2 cellular contexts compared by ENCODE assay signal in the genomic region with DNA sequence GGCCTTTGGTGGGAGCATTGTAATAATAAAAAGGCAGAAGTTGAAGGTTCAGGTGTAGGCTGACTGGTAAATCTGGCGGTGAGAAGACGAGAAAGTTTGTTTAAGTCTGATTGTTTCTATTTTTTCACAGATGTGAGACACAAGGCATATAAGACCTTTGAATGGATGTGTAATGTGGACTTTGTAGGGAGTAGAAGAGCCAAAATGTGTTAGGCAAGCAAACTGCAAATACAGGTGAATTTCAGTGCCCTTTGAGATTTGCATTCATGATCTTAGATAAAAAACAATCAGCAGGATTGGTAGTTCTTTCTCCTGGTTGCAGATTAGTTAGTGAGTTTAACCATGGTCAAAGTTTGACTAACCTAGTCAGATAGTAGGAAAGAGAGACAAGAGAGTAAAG.
TF ChIP-seq lines count a peak whose summit lies in the region.

No MANE protein-coding gene starts in this region.

TF ChIP-seq in liver, 16 proteins besides CTCF, POLR2A, EP300 and RAD21 (continued from another document):
- TF ChIP-seq, protein P1, sequence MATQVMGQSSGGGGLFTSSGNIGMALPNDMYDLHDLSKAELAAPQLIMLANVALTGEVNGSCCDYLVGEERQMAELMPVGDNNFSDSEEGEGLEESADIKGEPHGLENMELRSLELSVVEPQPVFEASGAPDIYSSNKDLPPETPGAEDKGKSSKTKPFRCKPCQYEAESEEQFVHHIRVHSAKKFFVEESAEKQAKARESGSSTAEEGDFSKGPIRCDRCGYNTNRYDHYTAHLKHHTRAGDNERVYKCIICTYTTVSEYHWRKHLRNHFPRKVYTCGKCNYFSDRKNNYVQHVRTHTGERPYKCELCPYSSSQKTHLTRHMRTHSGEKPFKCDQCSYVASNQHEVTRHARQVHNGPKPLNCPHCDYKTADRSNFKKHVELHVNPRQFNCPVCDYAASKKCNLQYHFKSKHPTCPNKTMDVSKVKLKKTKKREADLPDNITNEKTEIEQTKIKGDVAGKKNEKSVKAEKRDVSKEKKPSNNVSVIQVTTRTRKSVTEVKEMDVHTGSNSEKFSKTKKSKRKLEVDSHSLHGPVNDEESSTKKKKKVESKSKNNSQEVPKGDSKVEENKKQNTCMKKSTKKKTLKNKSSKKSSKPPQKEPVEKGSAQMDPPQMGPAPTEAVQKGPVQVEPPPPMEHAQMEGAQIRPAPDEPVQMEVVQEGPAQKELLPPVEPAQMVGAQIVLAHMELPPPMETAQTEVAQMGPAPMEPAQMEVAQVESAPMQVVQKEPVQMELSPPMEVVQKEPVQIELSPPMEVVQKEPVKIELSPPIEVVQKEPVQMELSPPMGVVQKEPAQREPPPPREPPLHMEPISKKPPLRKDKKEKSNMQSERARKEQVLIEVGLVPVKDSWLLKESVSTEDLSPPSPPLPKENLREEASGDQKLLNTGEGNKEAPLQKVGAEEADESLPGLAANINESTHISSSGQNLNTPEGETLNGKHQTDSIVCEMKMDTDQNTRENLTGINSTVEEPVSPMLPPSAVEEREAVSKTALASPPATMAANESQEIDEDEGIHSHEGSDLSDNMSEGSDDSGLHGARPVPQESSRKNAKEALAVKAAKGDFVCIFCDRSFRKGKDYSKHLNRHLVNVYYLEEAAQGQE (IDR thresholded peaks at IDR 0.05), result peak; percentile 73
- TF ChIP-seq, protein P2, sequence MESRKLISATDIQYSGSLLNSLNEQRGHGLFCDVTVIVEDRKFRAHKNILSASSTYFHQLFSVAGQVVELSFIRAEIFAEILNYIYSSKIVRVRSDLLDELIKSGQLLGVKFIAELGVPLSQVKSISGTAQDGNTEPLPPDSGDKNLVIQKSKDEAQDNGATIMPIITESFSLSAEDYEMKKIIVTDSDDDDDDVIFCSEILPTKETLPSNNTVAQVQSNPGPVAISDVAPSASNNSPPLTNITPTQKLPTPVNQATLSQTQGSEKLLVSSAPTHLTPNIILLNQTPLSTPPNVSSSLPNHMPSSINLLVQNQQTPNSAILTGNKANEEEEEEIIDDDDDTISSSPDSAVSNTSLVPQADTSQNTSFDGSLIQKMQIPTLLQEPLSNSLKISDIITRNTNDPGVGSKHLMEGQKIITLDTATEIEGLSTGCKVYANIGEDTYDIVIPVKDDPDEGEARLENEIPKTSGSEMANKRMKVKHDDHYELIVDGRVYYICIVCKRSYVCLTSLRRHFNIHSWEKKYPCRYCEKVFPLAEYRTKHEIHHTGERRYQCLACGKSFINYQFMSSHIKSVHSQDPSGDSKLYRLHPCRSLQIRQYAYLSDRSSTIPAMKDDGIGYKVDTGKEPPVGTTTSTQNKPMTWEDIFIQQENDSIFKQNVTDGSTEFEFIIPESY (IDR thresholded peaks at IDR 0.05), result peak; percentile 75
- TF ChIP-seq SP1 (IDR thresholded peaks at IDR 0.05) (peak; percentile 92), EGR1 (IDR thresholded peaks at IDR 0.05; ENCODE audit: low read depth in 2 of 2) (no peak), YY1 (IDR thresholded peaks at IDR 0.05) (peak; percentile 59), TAF1 (conservative IDR thresholded peaks at IDR 0.05) (no peak), JUND (IDR thresholded peaks at IDR 0.05) (peak; percentile 78 to 83)

TF ChIP-seq in WTC11, 78 proteins besides CTCF, POLR2A, EP300 and RAD21 (continued from another document):
- TF ChIP-seq, protein P3, sequence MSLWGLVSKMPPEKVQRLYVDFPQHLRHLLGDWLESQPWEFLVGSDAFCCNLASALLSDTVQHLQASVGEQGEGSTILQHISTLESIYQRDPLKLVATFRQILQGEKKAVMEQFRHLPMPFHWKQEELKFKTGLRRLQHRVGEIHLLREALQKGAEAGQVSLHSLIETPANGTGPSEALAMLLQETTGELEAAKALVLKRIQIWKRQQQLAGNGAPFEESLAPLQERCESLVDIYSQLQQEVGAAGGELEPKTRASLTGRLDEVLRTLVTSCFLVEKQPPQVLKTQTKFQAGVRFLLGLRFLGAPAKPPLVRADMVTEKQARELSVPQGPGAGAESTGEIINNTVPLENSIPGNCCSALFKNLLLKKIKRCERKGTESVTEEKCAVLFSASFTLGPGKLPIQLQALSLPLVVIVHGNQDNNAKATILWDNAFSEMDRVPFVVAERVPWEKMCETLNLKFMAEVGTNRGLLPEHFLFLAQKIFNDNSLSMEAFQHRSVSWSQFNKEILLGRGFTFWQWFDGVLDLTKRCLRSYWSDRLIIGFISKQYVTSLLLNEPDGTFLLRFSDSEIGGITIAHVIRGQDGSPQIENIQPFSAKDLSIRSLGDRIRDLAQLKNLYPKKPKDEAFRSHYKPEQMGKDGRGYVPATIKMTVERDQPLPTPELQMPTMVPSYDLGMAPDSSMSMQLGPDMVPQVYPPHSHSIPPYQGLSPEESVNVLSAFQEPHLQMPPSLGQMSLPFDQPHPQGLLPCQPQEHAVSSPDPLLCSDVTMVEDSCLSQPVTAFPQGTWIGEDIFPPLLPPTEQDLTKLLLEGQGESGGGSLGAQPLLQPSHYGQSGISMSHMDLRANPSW (CRISPR knock-in tag; conservative IDR thresholded peaks at IDR 0.05; ENCODE audit: low read depth), result no peak
- TF ChIP-seq GABPB1 (CRISPR knock-in tag; IDR thresholded peaks at IDR 0.05), result no peak
- TF ChIP-seq, protein P4, sequence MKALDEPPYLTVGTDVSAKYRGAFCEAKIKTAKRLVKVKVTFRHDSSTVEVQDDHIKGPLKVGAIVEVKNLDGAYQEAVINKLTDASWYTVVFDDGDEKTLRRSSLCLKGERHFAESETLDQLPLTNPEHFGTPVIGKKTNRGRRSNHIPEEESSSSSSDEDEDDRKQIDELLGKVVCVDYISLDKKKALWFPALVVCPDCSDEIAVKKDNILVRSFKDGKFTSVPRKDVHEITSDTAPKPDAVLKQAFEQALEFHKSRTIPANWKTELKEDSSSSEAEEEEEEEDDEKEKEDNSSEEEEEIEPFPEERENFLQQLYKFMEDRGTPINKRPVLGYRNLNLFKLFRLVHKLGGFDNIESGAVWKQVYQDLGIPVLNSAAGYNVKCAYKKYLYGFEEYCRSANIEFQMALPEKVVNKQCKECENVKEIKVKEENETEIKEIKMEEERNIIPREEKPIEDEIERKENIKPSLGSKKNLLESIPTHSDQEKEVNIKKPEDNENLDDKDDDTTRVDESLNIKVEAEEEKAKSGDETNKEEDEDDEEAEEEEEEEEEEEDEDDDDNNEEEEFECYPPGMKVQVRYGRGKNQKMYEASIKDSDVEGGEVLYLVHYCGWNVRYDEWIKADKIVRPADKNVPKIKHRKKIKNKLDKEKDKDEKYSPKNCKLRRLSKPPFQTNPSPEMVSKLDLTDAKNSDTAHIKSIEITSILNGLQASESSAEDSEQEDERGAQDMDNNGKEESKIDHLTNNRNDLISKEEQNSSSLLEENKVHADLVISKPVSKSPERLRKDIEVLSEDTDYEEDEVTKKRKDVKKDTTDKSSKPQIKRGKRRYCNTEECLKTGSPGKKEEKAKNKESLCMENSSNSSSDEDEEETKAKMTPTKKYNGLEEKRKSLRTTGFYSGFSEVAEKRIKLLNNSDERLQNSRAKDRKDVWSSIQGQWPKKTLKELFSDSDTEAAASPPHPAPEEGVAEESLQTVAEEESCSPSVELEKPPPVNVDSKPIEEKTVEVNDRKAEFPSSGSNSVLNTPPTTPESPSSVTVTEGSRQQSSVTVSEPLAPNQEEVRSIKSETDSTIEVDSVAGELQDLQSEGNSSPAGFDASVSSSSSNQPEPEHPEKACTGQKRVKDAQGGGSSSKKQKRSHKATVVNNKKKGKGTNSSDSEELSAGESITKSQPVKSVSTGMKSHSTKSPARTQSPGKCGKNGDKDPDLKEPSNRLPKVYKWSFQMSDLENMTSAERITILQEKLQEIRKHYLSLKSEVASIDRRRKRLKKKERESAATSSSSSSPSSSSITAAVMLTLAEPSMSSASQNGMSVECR (CRISPR knock-in tag; IDR thresholded peaks at IDR 0.05; ENCODE audit: borderline replicate concordance), result no peak
- TF ChIP-seq ZNF423 (CRISPR knock-in tag; IDR thresholded peaks at IDR 0.05), result no peak
- TF ChIP-seq ZNF317 (CRISPR knock-in tag; IDR thresholded peaks at IDR 0.05; ENCODE audit: borderline replicate concordance, low read depth), result no peak
- no peak for TF ChIP-seq MXD4 (CRISPR knock-in tag; IDR thresholded peaks at IDR 0.05; ENCODE audit: borderline replicate concordance)
- TF ChIP-seq NFYB (CRISPR knock-in tag; conservative IDR thresholded peaks at IDR 0.05; ENCODE audit: low read depth), result no peak
- no peak for TF ChIP-seq TEAD4 (CRISPR knock-in tag; IDR thresholded peaks at IDR 0.05)
- TF ChIP-seq, protein P5, sequence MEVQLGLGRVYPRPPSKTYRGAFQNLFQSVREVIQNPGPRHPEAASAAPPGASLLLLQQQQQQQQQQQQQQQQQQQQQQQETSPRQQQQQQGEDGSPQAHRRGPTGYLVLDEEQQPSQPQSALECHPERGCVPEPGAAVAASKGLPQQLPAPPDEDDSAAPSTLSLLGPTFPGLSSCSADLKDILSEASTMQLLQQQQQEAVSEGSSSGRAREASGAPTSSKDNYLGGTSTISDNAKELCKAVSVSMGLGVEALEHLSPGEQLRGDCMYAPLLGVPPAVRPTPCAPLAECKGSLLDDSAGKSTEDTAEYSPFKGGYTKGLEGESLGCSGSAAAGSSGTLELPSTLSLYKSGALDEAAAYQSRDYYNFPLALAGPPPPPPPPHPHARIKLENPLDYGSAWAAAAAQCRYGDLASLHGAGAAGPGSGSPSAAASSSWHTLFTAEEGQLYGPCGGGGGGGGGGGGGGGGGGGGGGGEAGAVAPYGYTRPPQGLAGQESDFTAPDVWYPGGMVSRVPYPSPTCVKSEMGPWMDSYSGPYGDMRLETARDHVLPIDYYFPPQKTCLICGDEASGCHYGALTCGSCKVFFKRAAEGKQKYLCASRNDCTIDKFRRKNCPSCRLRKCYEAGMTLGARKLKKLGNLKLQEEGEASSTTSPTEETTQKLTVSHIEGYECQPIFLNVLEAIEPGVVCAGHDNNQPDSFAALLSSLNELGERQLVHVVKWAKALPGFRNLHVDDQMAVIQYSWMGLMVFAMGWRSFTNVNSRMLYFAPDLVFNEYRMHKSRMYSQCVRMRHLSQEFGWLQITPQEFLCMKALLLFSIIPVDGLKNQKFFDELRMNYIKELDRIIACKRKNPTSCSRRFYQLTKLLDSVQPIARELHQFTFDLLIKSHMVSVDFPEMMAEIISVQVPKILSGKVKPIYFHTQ (CRISPR knock-in tag; IDR thresholded peaks at IDR 0.05), result no peak
- TF ChIP-seq, protein P6, sequence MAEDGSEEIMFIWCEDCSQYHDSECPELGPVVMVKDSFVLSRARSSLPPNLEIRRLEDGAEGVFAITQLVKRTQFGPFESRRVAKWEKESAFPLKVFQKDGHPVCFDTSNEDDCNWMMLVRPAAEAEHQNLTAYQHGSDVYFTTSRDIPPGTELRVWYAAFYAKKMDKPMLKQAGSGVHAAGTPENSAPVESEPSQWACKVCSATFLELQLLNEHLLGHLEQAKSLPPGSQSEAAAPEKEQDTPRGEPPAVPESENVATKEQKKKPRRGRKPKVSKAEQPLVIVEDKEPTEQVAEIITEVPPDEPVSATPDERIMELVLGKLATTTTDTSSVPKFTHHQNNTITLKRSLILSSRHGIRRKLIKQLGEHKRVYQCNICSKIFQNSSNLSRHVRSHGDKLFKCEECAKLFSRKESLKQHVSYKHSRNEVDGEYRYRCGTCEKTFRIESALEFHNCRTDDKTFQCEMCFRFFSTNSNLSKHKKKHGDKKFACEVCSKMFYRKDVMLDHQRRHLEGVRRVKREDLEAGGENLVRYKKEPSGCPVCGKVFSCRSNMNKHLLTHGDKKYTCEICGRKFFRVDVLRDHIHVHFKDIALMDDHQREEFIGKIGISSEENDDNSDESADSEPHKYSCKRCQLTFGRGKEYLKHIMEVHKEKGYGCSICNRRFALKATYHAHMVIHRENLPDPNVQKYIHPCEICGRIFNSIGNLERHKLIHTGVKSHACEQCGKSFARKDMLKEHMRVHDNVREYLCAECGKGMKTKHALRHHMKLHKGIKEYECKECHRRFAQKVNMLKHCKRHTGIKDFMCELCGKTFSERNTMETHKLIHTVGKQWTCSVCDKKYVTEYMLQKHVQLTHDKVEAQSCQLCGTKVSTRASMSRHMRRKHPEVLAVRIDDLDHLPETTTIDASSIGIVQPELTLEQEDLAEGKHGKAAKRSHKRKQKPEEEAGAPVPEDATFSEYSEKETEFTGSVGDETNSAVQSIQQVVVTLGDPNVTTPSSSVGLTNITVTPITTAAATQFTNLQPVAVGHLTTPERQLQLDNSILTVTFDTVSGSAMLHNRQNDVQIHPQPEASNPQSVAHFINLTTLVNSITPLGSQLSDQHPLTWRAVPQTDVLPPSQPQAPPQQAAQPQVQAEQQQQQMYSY (CRISPR knock-in tag; IDR thresholded peaks at IDR 0.05), result no peak
TF ChIP-seq in WTC11: peak in this region for 0.
